Comparison of ENCODE assay signal across 19 cellular contexts in the genomic region with DNA sequence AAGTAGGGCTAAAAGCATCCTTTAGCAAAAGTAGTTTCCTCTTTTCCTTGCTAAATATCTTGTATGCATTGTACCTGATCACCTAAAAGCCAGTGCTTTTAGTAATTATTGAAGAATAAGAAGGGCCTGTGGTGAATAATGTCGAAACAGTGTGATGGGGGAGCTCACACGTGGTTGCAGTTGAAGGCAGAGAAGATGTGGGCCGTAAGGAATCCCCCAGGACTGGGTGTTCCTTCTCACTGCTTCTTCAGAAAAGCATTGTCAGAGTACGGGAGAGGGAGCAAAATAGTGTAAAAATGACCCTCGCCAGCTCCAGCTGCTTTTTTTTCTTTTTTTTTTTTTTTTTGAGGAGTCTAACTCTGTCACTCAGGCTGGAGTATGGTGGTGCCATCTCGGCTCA.
DNase-seq lines count a peak whose midpoint lies in the region; ATAC-seq lines count a peak whose summit lies in the region.
"Had no signal": no experiment of that assay in that cellular context is flagged by ENCODE, and none has a peak within 500 bp of the region (broad histone marks: within the 10 kb centered on the region; RNA-seq: fewer than 3 reads in every experiment).

No MANE protein-coding gene starts in this region.

- H3K27ac ChIP-seq in BLaER1, result no peak overlapping the region
- H3K27ac ChIP-seq: A549, GM23248, SK-N-MC had no signal

- peaks cover 35% of the 10 kb centered on the region for H3K9me3 ChIP-seq in BLaER1
- H3K9me3 ChIP-seq: A549, HAP-1 had no signal

- H3K4me2 ChIP-seq in BLaER1, result peak overlapping the region; percentile 74
- H3K4me2 ChIP-seq: A549 had no signal

- H3K9me3 Mint-ChIP-seq in stimulated activated effector memory CD8-positive, alpha-beta T cell treated with anti-CD3 and anti-CD28 coated beads, Interleukin-12 subunit alpha, Interleukin-12 subunit beta, amount 100 ng/mL, for 72 hours, result no peaks in the 10 kb centered on the region

- no peaks in the 10 kb centered on the region for H4K20me1 ChIP-seq in BLaER1

- H3K4me1 ChIP-seq in BLaER1, result peaks cover 57% of the 10 kb centered on the region
- H3K4me1 ChIP-seq: A549 had no signal

- ATAC-seq in GM18858 (IDR thresholded peaks at IDR 0.05; ENCODE audit: unreplicated experiment), result peak; percentile 51
- peak; percentile 34 for ATAC-seq in GM19438 (IDR thresholded peaks at IDR 0.05; ENCODE audit: low read depth, unreplicated experiment)
- ATAC-seq in HG03378 (IDR thresholded peaks at IDR 0.05; ENCODE audit: unreplicated experiment), result peak; percentile 57
- ATAC-seq in stimulated activated effector memory CD8-positive, alpha-beta T cell treated with anti-CD3 and anti-CD28 coated beads, Interleukin-12 subunit alpha, Interleukin-12 subunit beta, amount 100 ng/mL, for 72 hours, result no peak
- ATAC-seq: A549, K562 had no signal

- H3K4me3 Mint-ChIP-seq in stimulated activated effector memory CD8-positive, alpha-beta T cell treated with anti-CD3 and anti-CD28 coated beads, Interleukin-12 subunit alpha, Interleukin-12 subunit beta, amount 100 ng/mL, for 72 hours, result no peak overlapping the region

- no peak overlapping the region for H3K4me3 ChIP-seq in BLaER1
- H3K4me3 ChIP-seq: A549, GM23248, HAP-1, K562, SK-N-MC had no signal

- H3K9ac ChIP-seq in BLaER1, result no peak overlapping the region
- H3K9ac ChIP-seq: GM23248 had no signal

- H3K4me1 Mint-ChIP-seq in stimulated activated effector memory CD8-positive, alpha-beta T cell treated with anti-CD3 and anti-CD28 coated beads, Interleukin-12 subunit alpha, Interleukin-12 subunit beta, amount 100 ng/mL, for 72 hours, result no peaks in the 10 kb centered on the region

- no peaks in the 10 kb centered on the region for H3K27me3 ChIP-seq in BLaER1

- no peaks in the 10 kb centered on the region for H3K36me3 ChIP-seq in BLaER1
- H3K36me3 ChIP-seq: HAP-1 had no signal

- no peak for DNase-seq in NCI-H146 (lab: John Stamatoyannopoulos, UW)
- DNase-seq in 8988T, result no peak
- no peak for DNase-seq in stimulated activated effector memory CD8-positive, alpha-beta T cell treated with anti-CD3 and anti-CD28 coated beads, Interleukin-12 subunit alpha, Interleukin-12 subunit beta, amount 100 ng/mL, for 72 hours (ENCODE audit: low spot score in 2 of 2)
- DNase-seq in DMS114 treated with DMSO at 0.1 percent for 48 hours (lab: John Stamatoyannopoulos, UW; ENCODE audit: unreplicated experiment), result no peak
- DNase-seq: DMS153; GDM1; GM23248; NCI-H1092 treated with DMSO at 0.1 percent for 48 hours; NCI-H2081; NK-92 treated with Interleukin-12 subunit alpha and Interleukin-12 subunit beta, amount 100 ng/mL, for 24 hours; SHP77 had no signal

- no peaks in the 10 kb centered on the region for H3K36me3 Mint-ChIP-seq in stimulated activated effector memory CD8-positive, alpha-beta T cell treated with anti-CD3 and anti-CD28 coated beads, Interleukin-12 subunit alpha, Interleukin-12 subunit beta, amount 100 ng/mL, for 72 hours

- no peak overlapping the region for H3K27ac Mint-ChIP-seq in stimulated activated effector memory CD8-positive, alpha-beta T cell treated with anti-CD3 and anti-CD28 coated beads, Interleukin-12 subunit alpha, Interleukin-12 subunit beta, amount 100 ng/mL, for 72 hours
